7 cellular contexts compared by ENCODE assay signal in the genomic region with DNA sequence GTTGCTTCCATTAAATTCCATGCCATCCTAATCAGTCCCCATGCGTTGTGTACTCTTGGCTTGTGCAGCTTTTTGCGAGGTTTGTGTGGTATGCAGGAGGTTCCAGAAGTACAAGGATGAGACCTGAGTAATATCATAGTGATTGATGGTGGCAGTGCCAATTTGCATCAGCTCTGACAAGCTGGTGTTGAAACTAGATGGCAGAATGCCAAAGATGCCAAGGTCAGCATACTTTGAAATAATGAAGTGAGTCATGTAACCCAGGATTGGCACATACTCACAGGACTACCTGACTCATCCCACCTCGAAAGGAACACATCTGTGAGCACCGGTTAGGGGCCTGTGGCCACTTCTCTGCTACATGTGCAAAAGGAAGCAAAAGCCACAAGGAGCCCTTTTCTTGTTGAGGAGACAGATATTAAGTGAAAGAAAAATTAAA. TPM values are rescaled to one million over a fixed set of nuclear protein-coding genes. Genes with fewer than 3 reads are reported as not detected.
DNase-seq lines count a peak whose midpoint lies in the region; ATAC-seq, FAIRE-seq and TF ChIP-seq lines count a peak whose summit lies in the region.

No MANE protein-coding gene starts in this region.

- FAIRE-seq in small intestine (lab: Jason Lieb, UNC) (no peak), GM12892 (lab: Jason Lieb, UNC) (no peak)

- H3K4me3 ChIP-seq in fibroblast of lung (replicated peaks in 1 of 4; ENCODE audit: control extremely low read depth in 1 of 4, insufficient read depth in 1 of 4, low read depth in 3 of 4, low read length in 4 of 4) = no peak overlapping the region
- no peak overlapping the region for H3K4me3 ChIP-seq in small intestine (ENCODE audit: low read depth in 1 of 2, low read length in 2 of 2)

- H3K79me2 ChIP-seq in fibroblast of lung (ENCODE audit: control insufficient read depth, insufficient read depth, low read length) = no peaks in the 10 kb centered on the region

- no peak overlapping the region for H2AFZ ChIP-seq in fibroblast of lung (ENCODE audit: low read length)

- no peak for TF ChIP-seq POLR2A in GM12892 (IDR thresholded peaks at IDR 0.05; ENCODE audit: low read depth, low read length)

- H3K9me3 ChIP-seq in fibroblast of lung (ENCODE audit: control insufficient read depth, insufficient read depth, low read depth, low read length) (no peaks in the 10 kb centered on the region), small intestine (ENCODE audit: control insufficient read depth, low read depth) (no peaks in the 10 kb centered on the region)

- no peak overlapping the region for H3K9ac ChIP-seq in fibroblast of lung (ENCODE audit: insufficient read depth, low read length)

- H3K4me2 ChIP-seq in fibroblast of lung (ENCODE audit: extremely low read depth, insufficient read depth, low read length) = no peak overlapping the region

- ATAC-seq in GM18873 (IDR thresholded peaks at IDR 0.05; ENCODE audit: low FRiP score, unreplicated experiment) (peak; percentile 83), HG02970 (IDR thresholded peaks at IDR 0.05; ENCODE audit: low FRiP score, unreplicated experiment) (peak; percentile 84)

- H3K27me3 ChIP-seq in fibroblast of lung (ENCODE audit: control insufficient read depth, insufficient read depth, low read length) (no peaks in the 10 kb centered on the region), small intestine (ENCODE audit: control insufficient read depth in 2 of 2, insufficient read depth in 2 of 2, low read length in 2 of 2) (no peaks in the 10 kb centered on the region)

- no peak for TF ChIP-seq CTCF in fibroblast of lung (conservative IDR thresholded peaks at IDR 0.05 in 1 of 2, IDR thresholded peaks at IDR 0.05 in 1 of 2; ENCODE audit: low read depth in 1 of 2, low read length in 2 of 2)

- H3K36me3 ChIP-seq in fibroblast of lung (ENCODE audit: control insufficient read depth, insufficient read depth, low read length) = no peaks in the 10 kb centered on the region
- H3K36me3 ChIP-seq in small intestine (ENCODE audit: control insufficient read depth in 2 of 2, insufficient read depth in 2 of 2, low read length in 2 of 2) = no peaks in the 10 kb centered on the region

- 13 to 46% (median 17%) methylated on average over 4 of the region's 4 CpGs for WGBS in small intestine, 3 donors

- H3K27ac ChIP-seq in fibroblast of lung (ENCODE audit: insufficient read depth, low read length) (no peak overlapping the region), small intestine (ENCODE audit: low read depth in 1 of 2, low read length in 1 of 2) (peak overlapping the region; percentile 15 to 56)

- no peaks in the 10 kb centered on the region for H4K20me1 ChIP-seq in fibroblast of lung (ENCODE audit: control insufficient read depth, extremely low read depth, insufficient read depth, low read length)

- DNase-seq in NCI-H510A treated with DMSO at 0.1 percent for 48 hours (lab: John Stamatoyannopoulos, UW) (peak; percentile 55), fibroblast of lung (ENCODE audit: low read depth in 2 of 2) (peak; percentile 80 to 83), small intestine (peak; percentile 95), GM12892 (ENCODE audit: insufficient read length) (no peak)
- DNase-seq in activated CD8-positive, alpha-beta memory T cell treated with anti-CD3 and anti-CD28 coated beads, Interleukin-2, amount 50 U/mL, for 4 hours = peak; percentile 59

- H3K4me1 ChIP-seq in fibroblast of lung (ENCODE audit: control insufficient read depth, extremely low read depth, insufficient read depth, low read length) (peaks cover 3% of the 10 kb centered on the region), small intestine (ENCODE audit: control insufficient read depth in 2 of 2, insufficient read depth in 1 of 2, low read depth in 1 of 2, low read length in 1 of 2) (peaks cover 4 to 23% of the 10 kb centered on the region in 2 donors)

RNA-seq across cellular contexts. Expression of gene KAT2B, which starts 14.3 kb away (rescaled TPM):
- total RNA-seq in fibroblast of lung = 7.7 and 14.7 TPM in 2 replicates
- 9.1 and 11.2 TPM in 2 replicates for polyA plus RNA-seq in fibroblast of lung
- polyA plus RNA-seq in fibroblast of lung (2012) = 5.8 and 7.9 TPM in 2 replicates
- polyA minus RNA-seq in fibroblast of lung (ENCODE audit: low replicate concordance) = 2.2 and 3.3 TPM in 2 replicates
- polyA plus RNA-seq in small intestine = 10 to 100 TPM in 2 of 3 donors, 1 to 10 TPM in 1; 7.1 to 28.0 (median 23.5) TPM
- polyA plus RNA-seq in GM12892 (2012; ENCODE audit: missing spikeins) = 9.2 TPM

RNA-seq across cellular contexts. Expression of gene PP2D1, which starts 42.5 kb away (rescaled TPM):
- not detected in 2 replicates for total RNA-seq in fibroblast of lung
- polyA plus RNA-seq in fibroblast of lung = not detected in 2 replicates
- 0.12 and 0.13 TPM in 2 replicates for polyA plus RNA-seq in fibroblast of lung (2012)
- polyA minus RNA-seq in fibroblast of lung (ENCODE audit: low replicate concordance) = not detected in 2 replicates
- polyA plus RNA-seq in small intestine = not detected
- 0.64 TPM for polyA plus RNA-seq in GM12892 (2012; ENCODE audit: missing spikeins)
